In genomic region chr19:35746087-35746462, GRCh38 we compare ENCODE assay signal across 8 cellular contexts. TPM values are rescaled to one million over a fixed set of nuclear protein-coding genes. Genes with fewer than 3 reads are reported as not detected.
DNase-seq lines count a peak whose midpoint lies in the region; ATAC-seq and TF ChIP-seq lines count a peak whose summit lies in the region.

No MANE protein-coding gene starts in this region.

- no peak overlapping the region for H2BK15ac ChIP-seq in neuronal stem cell (ENCODE audit: low read length)

- no peak overlapping the region for H2BK120ac ChIP-seq in neuronal stem cell (ENCODE audit: low read depth, low read length)

- peaks cover 17% of the 10 kb centered on the region for H3K27me3 Mint-ChIP-seq in endothelial cell (ENCODE audit: unreplicated experiment)

- H3K4me3 ChIP-seq in OCI-LY3 (ENCODE audit: low read length) (peak overlapping the region; percentile 89), neuronal stem cell (ENCODE audit: low read length in 2 of 2) (peak overlapping the region; percentile 74 to 85)

- ATAC-seq in esophagus mucosa = no peak
- no peak for ATAC-seq in HG03469 (IDR thresholded peaks at IDR 0.05; ENCODE audit: unreplicated experiment)

- H3K36me3 Mint-ChIP-seq in endothelial cell (ENCODE audit: low read depth, unreplicated experiment) = peaks cover 11% of the 10 kb centered on the region

- TF ChIP-seq CTCF in C4-2B (conservative IDR thresholded peaks at IDR 0.05) = no peak
- no peak for TF ChIP-seq CTCF in OCI-LY3 (IDR thresholded peaks at IDR 0.05; ENCODE audit: low read depth, low read length)
- TF ChIP-seq CTCF in endothelial cell (IDR thresholded peaks at IDR 0.05; ENCODE audit: unreplicated experiment) = no peak
- no peak for TF ChIP-seq CTCF in GM10266 (IDR thresholded peaks at IDR 0.05; ENCODE audit: control insufficient read depth, insufficient read depth, low read depth, missing control alignments)

- H3K4me2 ChIP-seq in OCI-LY3 (ENCODE audit: low read length) = peak overlapping the region; percentile 97
- peak overlapping the region; percentile 66 for H3K4me2 ChIP-seq in neuronal stem cell (ENCODE audit: insufficient read depth, low read length, poor library complexity, severe bottlenecking)

- no CpG with 5 or more reads among the region's 4 CpGs for WGBS in neuronal stem cell (ENCODE audit: extremely low coverage in 2 of 2, insufficient read length in 2 of 2, insufficient replicate concordance in 1 of 2), 2 donors

- peak overlapping the region; percentile 99 for H3K27ac Mint-ChIP-seq in endothelial cell (ENCODE audit: unreplicated experiment)

- peak overlapping the region; percentile 89 for H3K27ac ChIP-seq in C4-2B
- H3K27ac ChIP-seq in OCI-LY3 (ENCODE audit: low read length) = peak overlapping the region; percentile 52
- no peak overlapping the region for H3K27ac ChIP-seq in neuronal stem cell (replicated peaks; ENCODE audit: low read length)

- peak overlapping the region; percentile 98 for H3K4me3 Mint-ChIP-seq in endothelial cell (ENCODE audit: unreplicated experiment)

- H3K9ac ChIP-seq in OCI-LY3 (ENCODE audit: low read length) (peak overlapping the region; percentile 89), neuronal stem cell (ENCODE audit: low read depth, low read length, poor library complexity) (no peak overlapping the region)

- no peak overlapping the region for H3K4ac ChIP-seq in neuronal stem cell (ENCODE audit: low read length)

- no peak for DNase-seq in endothelial cell (ENCODE audit: low spot score)
- DNase-seq in neuronal stem cell (ENCODE audit: low spot score) = no peak
- no peak for DNase-seq in COR-L47 (lab: John Stamatoyannopoulos, UW)
- no peak for DNase-seq in GM10266 (ENCODE audit: extremely low spot score)

- H3K9me3 Mint-ChIP-seq in endothelial cell (ENCODE audit: unreplicated experiment) = no peaks in the 10 kb centered on the region

- no peak overlapping the region for H2AK5ac ChIP-seq in neuronal stem cell (ENCODE audit: low read depth, low read length)

- no peak overlapping the region for H3K18ac ChIP-seq in neuronal stem cell (ENCODE audit: low read length)

- H3K23ac ChIP-seq in neuronal stem cell (ENCODE audit: low read depth, low read length, poor library complexity) = no peak overlapping the region

- H3K27me3 ChIP-seq in OCI-LY3 (ENCODE audit: low read depth, low read length) = no peaks in the 10 kb centered on the region
- H3K27me3 ChIP-seq in neuronal stem cell (ENCODE audit: control insufficient read depth in 3 of 3, insufficient read depth in 3 of 3, low read depth in 1 of 3, low read length in 3 of 3) = no peaks in the 10 kb centered on the region

- H3K9me3 ChIP-seq in OCI-LY3 (ENCODE audit: insufficient read depth, low read length) (no peaks in the 10 kb centered on the region), neuronal stem cell (replicated peaks in 1 of 2; ENCODE audit: control insufficient read depth in 2 of 2, insufficient read depth in 1 of 2, low read depth in 1 of 2, low read length in 2 of 2) (no peaks in the 10 kb centered on the region)

- H3K79me1 ChIP-seq in neuronal stem cell (ENCODE audit: low read depth, low read length) = peaks cover 8% of the 10 kb centered on the region

- H4K20me1 ChIP-seq in OCI-LY3 (ENCODE audit: insufficient read depth, low read length) = no peaks in the 10 kb centered on the region

- no peak overlapping the region for H2BK5ac ChIP-seq in neuronal stem cell (ENCODE audit: low read length)

- H4K8ac ChIP-seq in neuronal stem cell (ENCODE audit: low read depth, low read length) = no peak overlapping the region

- H3K79me2 ChIP-seq in OCI-LY3 (ENCODE audit: low read length) = peaks cover 15% of the 10 kb centered on the region

- no peaks in the 10 kb centered on the region for H3K36me3 ChIP-seq in OCI-LY3 (replicated peaks; ENCODE audit: low read depth, low read length)
- H3K36me3 ChIP-seq in neuronal stem cell (replicated peaks in 1 of 2; ENCODE audit: control insufficient read depth in 2 of 2, insufficient read depth in 2 of 2, low read length in 2 of 2) = peaks cover 6 to 8% of the 10 kb centered on the region in 2 donors

- peaks cover 36% of the 10 kb centered on the region for H3K4me1 Mint-ChIP-seq in endothelial cell (ENCODE audit: unreplicated experiment)

- no peak overlapping the region for H4K91ac ChIP-seq in neuronal stem cell (ENCODE audit: low read depth, low read length, poor library complexity)

- no peak overlapping the region for H3K14ac ChIP-seq in neuronal stem cell (ENCODE audit: low read length)

- peaks cover 41% of the 10 kb centered on the region for H3K4me1 ChIP-seq in OCI-LY3 (ENCODE audit: low read length)
- peaks cover 9 to 12% of the 10 kb centered on the region in 2 donors for H3K4me1 ChIP-seq in neuronal stem cell (ENCODE audit: control insufficient read depth in 2 of 2, insufficient read depth in 1 of 2, low read depth in 1 of 2, low read length in 2 of 2)

- no peak overlapping the region for H2BK12ac ChIP-seq in neuronal stem cell (ENCODE audit: low read length)

- no peak overlapping the region for H2AFZ ChIP-seq in OCI-LY3 (ENCODE audit: low read depth, low read length)
- peak overlapping the region; percentile 85 for H2AFZ ChIP-seq in neuronal stem cell (ENCODE audit: low read length)

RNA-seq across cellular contexts. Expression of gene PSENEN, which starts 0.6 kb away (rescaled TPM):
- total RNA-seq in endothelial cell (ENCODE audit: unreplicated experiment) = 99.0 TPM
- 84.6 TPM for polyA plus RNA-seq in neuronal stem cell (2013, experiment 1 of 2)
- 82.8 TPM for polyA plus RNA-seq in neuronal stem cell (2013, experiment 2 of 2)
- 56.9 TPM for total RNA-seq in esophagus mucosa

RNA-seq across cellular contexts. Expression of gene U2AF1L4, which starts 0.9 kb away (rescaled TPM):
- total RNA-seq in endothelial cell (ENCODE audit: unreplicated experiment) (12.0 TPM), esophagus mucosa (10.1 TPM)
- polyA plus RNA-seq in neuronal stem cell (2013, experiment 1 of 2) = 13.5 TPM
- 14.3 TPM for polyA plus RNA-seq in neuronal stem cell (2013, experiment 2 of 2)

RNA-seq across cellular contexts. Expression of gene LIN37, which starts 2.3 kb away (rescaled TPM):
- total RNA-seq in endothelial cell (ENCODE audit: unreplicated experiment) (9.0 TPM), esophagus mucosa (3.0 TPM)
- polyA plus RNA-seq in neuronal stem cell (2013, experiment 1 of 2) = 5.9 TPM
- 5.2 TPM for polyA plus RNA-seq in neuronal stem cell (2013, experiment 2 of 2)

RNA-seq across cellular contexts. Expression of gene IGFLR1, which starts 3.8 kb away (rescaled TPM):
- total RNA-seq in endothelial cell (ENCODE audit: unreplicated experiment) = 3.2 TPM
- polyA plus RNA-seq in neuronal stem cell (2013, experiment 1 of 2) = 9.7 TPM
- 9.4 TPM for polyA plus RNA-seq in neuronal stem cell (2013, experiment 2 of 2)
- total RNA-seq in esophagus mucosa = 2.4 TPM

RNA-seq across cellular contexts. Expression of gene HSPB6, which starts 10.8 kb away (rescaled TPM):
- not detected for total RNA-seq in endothelial cell (ENCODE audit: unreplicated experiment)
- polyA plus RNA-seq in neuronal stem cell (2013, experiment 1 of 2) = 2.6 TPM
- 2.4 TPM for polyA plus RNA-seq in neuronal stem cell (2013, experiment 2 of 2)
- total RNA-seq in esophagus mucosa = 2.6 TPM
